In genomic region chr10:132330486-132330833, GRCh38 we compare ENCODE assay signal across 8 cellular contexts. TPM values are rescaled to one million over a fixed set of nuclear protein-coding genes. Genes with fewer than 3 reads are reported as not detected.
DNase-seq lines count a peak whose midpoint lies in the region; ATAC-seq, FAIRE-seq and TF ChIP-seq lines count a peak whose summit lies in the region.

No MANE protein-coding gene starts in this region.

- peak overlapping the region; percentile 88 to 89 for H3K27ac Mint-ChIP-seq in effector memory CD8-positive, alpha-beta T cell
- peak overlapping the region; percentile 91 for H3K27ac Mint-ChIP-seq in osteocyte (ENCODE audit: unreplicated experiment)

- POLR2A ChIA-PET in OCI-LY7 (lab: Charles Lee): interaction anchor here (1.0 to 1.3 kb wide), 3 partner anchors 15 to 168 kb away, joined by 3 to 5 read pairs (median 3); no protein-coding TSS in a partner anchor

- H3K4me3 ChIP-seq in DND-41 (ENCODE audit: low read depth in 1 of 2, low read length in 2 of 2): peak overlapping the region; percentile 36 to 63; a peak in 3 of 4 replicates
- H3K4me3 ChIP-seq in OCI-LY7 (ENCODE audit: low read depth, low read length, poor library complexity, severe bottlenecking): peak overlapping the region; percentile 85

- peaks cover 30 to 51% of the 10 kb centered on the region in 2 donors for H3K4me1 Mint-ChIP-seq in effector memory CD8-positive, alpha-beta T cell (ENCODE audit: low read depth in 2 of 2)
- peaks cover 45% of the 10 kb centered on the region for H3K4me1 Mint-ChIP-seq in osteocyte (ENCODE audit: unreplicated experiment)

- H3K4me1 ChIP-seq in DND-41 (ENCODE audit: insufficient read depth, low read length) (peaks cover 41% of the 10 kb centered on the region), OCI-LY7 (ENCODE audit: insufficient read depth, low read length, poor library complexity, severe bottlenecking) (peaks cover 40% of the 10 kb centered on the region)

- H3K27ac ChIP-seq in DND-41 (ENCODE audit: low read length) (peak overlapping the region; percentile 89), OCI-LY7 (ENCODE audit: low read depth, low read length, poor library complexity, severe bottlenecking) (peak overlapping the region; percentile 16)

- no peak overlapping the region for H2AFZ ChIP-seq in DND-41 (ENCODE audit: low read depth, low read length)
- H2AFZ ChIP-seq in OCI-LY7 (ENCODE audit: low read length): no peak overlapping the region

- H3K79me2 ChIP-seq in DND-41 (ENCODE audit: insufficient read depth, low read length): peaks cover 43% of the 10 kb centered on the region
- peaks cover 50% of the 10 kb centered on the region for H3K79me2 ChIP-seq in OCI-LY7 (ENCODE audit: insufficient read depth, low read depth, low read length)

- CTCF ChIA-PET in OCI-LY7 (lab: Charles Lee; ENCODE audit: unreplicated experiment): no interaction called here

- no peaks in the 10 kb centered on the region for H3K9me2 ChIP-seq in OCI-LY7 (ENCODE audit: insufficient read depth, low read length)

- H3K9ac ChIP-seq in DND-41 (ENCODE audit: low read depth, low read length): peak overlapping the region; percentile 75

- no peak for ATAC-seq in DND-41 (ENCODE audit: insufficient read depth, low read depth)
- no peak for ATAC-seq in effector memory CD8-positive, alpha-beta T cell (replicated peaks)

- DNase-seq in DND-41: no peak
- no peak for DNase-seq in OCI-LY7 (ENCODE audit: low spot score)
- DNase-seq in effector memory CD8-positive, alpha-beta T cell: no peak
- no peak for DNase-seq in osteocyte (ENCODE audit: extremely low spot score, unreplicated experiment)
- DNase-seq in RCC 7860 (ENCODE audit: low spot score): no peak
- no peak for DNase-seq in GOT3 (lab: John Stamatoyannopoulos, UW)
- no peak for DNase-seq in foreskin melanocyte
- no peak for DNase-seq in hepatic stellate cell (ENCODE audit: low spot score)

- H4K20me1 ChIP-seq in DND-41 (ENCODE audit: insufficient read depth, low read length) (peaks cover 24% of the 10 kb centered on the region), OCI-LY7 (ENCODE audit: insufficient read depth, low read length) (peaks cover 9% of the 10 kb centered on the region)

- H3K9me3 Mint-ChIP-seq in effector memory CD8-positive, alpha-beta T cell: no peaks in the 10 kb centered on the region
- H3K9me3 Mint-ChIP-seq in osteocyte (ENCODE audit: unreplicated experiment): no peaks in the 10 kb centered on the region

- intact Hi-C loops in OCI-LY7 (cut with micrococcal nuclease; ENCODE audit: unreplicated experiment): loop anchor here (5.0 kb wide), 2 partner anchors 168 to 428 kb away; partner anchors contain the start of gene PPP2R2D

- BruUV-seq in OCI-LY7 (replicated peaks; lab: Mats Ljungman, UMichigan): no TSS peak

- no peaks in the 10 kb centered on the region for H3K27me3 ChIP-seq in DND-41 (ENCODE audit: insufficient read depth, low read length, poor library complexity)

- peak overlapping the region; percentile 89 to 92 for H3K4me3 Mint-ChIP-seq in effector memory CD8-positive, alpha-beta T cell
- peak overlapping the region; percentile 95 for H3K4me3 Mint-ChIP-seq in osteocyte (ENCODE audit: unreplicated experiment)

- H3K9me3 ChIP-seq in DND-41 (ENCODE audit: insufficient read depth, low read length, severe bottlenecking) (no peaks in the 10 kb centered on the region), OCI-LY7 (ENCODE audit: low read length) (no peaks in the 10 kb centered on the region)

- H3K4me2 ChIP-seq in DND-41 (ENCODE audit: insufficient read depth, low read length) (peak overlapping the region; percentile 84), OCI-LY7 (ENCODE audit: low read length) (peak overlapping the region; percentile 89)

- H3K36me3 Mint-ChIP-seq in effector memory CD8-positive, alpha-beta T cell (ENCODE audit: insufficient read depth): peaks cover 39% of the 10 kb centered on the region
- H3K36me3 Mint-ChIP-seq in osteocyte (ENCODE audit: unreplicated experiment): peaks cover 16% of the 10 kb centered on the region

- TF ChIP-seq CTCF in DND-41 (IDR thresholded peaks at IDR 0.05; ENCODE audit: borderline replicate concordance, extremely low read depth, low read length, poor library complexity, severe bottlenecking) (no peak), OCI-LY7 (conservative IDR thresholded peaks at IDR 0.05; ENCODE audit: low read length) (no peak), osteocyte (IDR thresholded peaks at IDR 0.05) (no peak)

- no peak for FAIRE-seq in RCC 7860 (lab: Jason Lieb, UNC)

- H3K36me3 ChIP-seq in DND-41 (ENCODE audit: insufficient read depth, low read length): peaks cover 20% of the 10 kb centered on the region
- peaks cover 60% of the 10 kb centered on the region for H3K36me3 ChIP-seq in OCI-LY7 (ENCODE audit: insufficient read depth, low read length)

- no peaks in the 10 kb centered on the region for H3K27me3 Mint-ChIP-seq in effector memory CD8-positive, alpha-beta T cell
- H3K27me3 Mint-ChIP-seq in osteocyte (ENCODE audit: unreplicated experiment): no peaks in the 10 kb centered on the region

RNA-seq across cellular contexts. Expression of gene LRRC27, which starts 1.5 kb away (rescaled TPM):
- total RNA-seq in OCI-LY7 (2014; rRNA removed; shearing (Covaris generic)): 10.0 and 13.0 TPM in 2 replicates
- total RNA-seq in OCI-LY7 (2022): 16.1 and 17.3 TPM in 2 replicates
- total RNA-seq in osteocyte: 17.9 and 18.9 TPM in 2 replicates

RNA-seq across cellular contexts. Expression of gene STK32C, which starts 22.7 kb away (rescaled TPM):
- 13.1 and 16.8 TPM in 2 replicates for total RNA-seq in OCI-LY7 (2014; rRNA removed; shearing (Covaris generic))
- 30.4 and 32.4 TPM in 2 replicates for total RNA-seq in OCI-LY7 (2022)
- 15.7 and 17.3 TPM in 2 replicates for total RNA-seq in osteocyte
